In genomic region chr14:71235865-71236264, GRCh38 we compare ENCODE assay signal across 13 cellular contexts.
DNase-seq lines count a peak whose midpoint lies in the region; ATAC-seq and TF ChIP-seq lines count a peak whose summit lies in the region.
"Had no signal": no experiment of that assay in that cellular context is flagged by ENCODE, and none has a peak within 500 bp of the region (broad histone marks: within the 10 kb centered on the region; RNA-seq: fewer than 3 reads in every experiment).

No MANE protein-coding gene starts in this region.

- H3K27ac ChIP-seq in right atrium auricular region = no peak overlapping the region
- no peak overlapping the region for H3K27ac ChIP-seq in substantia nigra (ENCODE audit: low read depth, low read length, poor library complexity, severe bottlenecking)
- H3K27ac ChIP-seq: thyroid gland had no signal

- no peaks in the 10 kb centered on the region; the same call in 1 of the 2 replicates for H3K27me3 Mint-ChIP-seq in WTC11 (ENCODE audit: low read depth)

- H3K27ac Mint-ChIP-seq in WTC11 = no peak overlapping the region

- H3K4me1 Mint-ChIP-seq in WTC11 = peaks cover 4% of the 10 kb centered on the region; the same call in 1 of the 2 replicates

- ATAC-seq in WTC11 (peak; percentile 14; the same call in 1 of the 2 replicates), HG03108 (IDR thresholded peaks at IDR 0.05; ENCODE audit: unreplicated experiment) (no peak), HG03565 (IDR thresholded peaks at IDR 0.05; ENCODE audit: unreplicated experiment) (no peak), GM18505 (IDR thresholded peaks at IDR 0.05; ENCODE audit: unreplicated experiment) (no peak)

- CTCF ChIA-PET in WTC11 (lab: Charles Lee) = interaction anchor here (1.8 kb wide), 2 partner anchors 69 to 74 kb away, joined by 4 to 7 read pairs; no protein-coding TSS in a partner anchor

- H3K36me3 ChIP-seq in right atrium auricular region = no peaks in the 10 kb centered on the region
- H3K36me3 ChIP-seq: thyroid gland had no signal

- TF ChIP-seq POLR2A in GM18505 (IDR thresholded peaks at IDR 0.05; ENCODE audit: borderline replicate concordance, extremely low read depth, insufficient read depth, insufficient read length) = no peak

- POLR2A ChIA-PET in WTC11 (lab: Charles Lee) = no interaction called here

- TF ChIP-seq CTCF in WTC11 (IDR thresholded peaks at IDR 0.05) (no peak), right atrium auricular region (IDR thresholded peaks at IDR 0.05) (no peak)

- no peaks in the 10 kb centered on the region for H3K36me3 Mint-ChIP-seq in WTC11

- H3K27me3 ChIP-seq in right atrium auricular region = no peaks in the 10 kb centered on the region
- H3K27me3 ChIP-seq: thyroid gland had no signal

- peaks cover 0 to 6% of the 10 kb centered on the region in 2 donors for H3K4me1 ChIP-seq in right atrium auricular region

- H3K9me3 Mint-ChIP-seq in WTC11 = no peaks in the 10 kb centered on the region

- H3K4me3 ChIP-seq in right atrium auricular region = no peak overlapping the region
- H3K4me3 ChIP-seq: thyroid gland had no signal

- DNase-seq in NCI-H146 (lab: John Stamatoyannopoulos, UW) = peak; percentile 10
- DNase-seq in NCI-H146 treated with DMSO at 0.1 percent for 48 hours (lab: John Stamatoyannopoulos, UW; ENCODE audit: unreplicated experiment) = no peak
- no peak for DNase-seq in WTC11 (ENCODE audit: low spot score)
- peak; percentile 76 for DNase-seq in right atrium auricular region (ENCODE audit: low spot score)
- peak in 28 of 49 donors; percentile 3 to 64 (median 24) for DNase-seq in substantia nigra (lab: John Stamatoyannopoulos, UW)
- DNase-seq: ACHN; activated CD4-positive, alpha-beta T cell treated with anti-CD3 and anti-CD28 coated beads for 48 hours; foreskin melanocyte; IMR-90 had no signal

- H3K9me3 ChIP-seq in right atrium auricular region = no peaks in the 10 kb centered on the region
- H3K9me3 ChIP-seq: thyroid gland had no signal

- H3K4me3 Mint-ChIP-seq in WTC11 = no peak overlapping the region

TF ChIP-seq in WTC11, 78 proteins besides CTCF, POLR2A, EP300 and RAD21:
- TF ChIP-seq ZNF232 (CRISPR knock-in tag; IDR thresholded peaks at IDR 0.05) = no peak
- no peak for TF ChIP-seq EMX1 (CRISPR knock-in tag; IDR thresholded peaks at IDR 0.05)
- no peak for TF ChIP-seq ATF6 (CRISPR knock-in tag; IDR thresholded peaks at IDR 0.05)
- no peak for TF ChIP-seq KAT7 (CRISPR knock-in tag; IDR thresholded peaks at IDR 0.05; ENCODE audit: borderline replicate concordance)
- no peak for TF ChIP-seq NR3C1 (CRISPR knock-in tag; conservative IDR thresholded peaks at IDR 0.05; ENCODE audit: low read depth)
- TF ChIP-seq ESRRA (CRISPR knock-in tag; IDR thresholded peaks at IDR 0.05; ENCODE audit: borderline replicate concordance) = no peak

Comparison
In these comparisons a context has a peak if more than half of its experiments do, and no peak if none do; other contexts are left out.
1. DNase-seq: peak in NCI-H146 (single experiment), right atrium auricular region (single experiment) and substantia nigra (28 of 49); none in NCI-H146 treated with DMSO at 0.1 percent for 48 hours (single experiment) and WTC11 (single experiment).